27 cellular contexts compared by ENCODE assay signal in genomic region chr1:10906866-10907519, GRCh38.
DNase-seq lines count a peak whose midpoint lies in the region; ATAC-seq, FAIRE-seq and TF ChIP-seq lines count a peak whose summit lies in the region.
"Had no signal": no experiment of that assay in that cellular context is flagged by ENCODE, and none has a peak within 500 bp of the region (broad histone marks: within the 10 kb centered on the region; RNA-seq: fewer than 3 reads in every experiment).

No MANE protein-coding gene starts in this region.

- peaks cover 4% of the 10 kb centered on the region for H3K27me3 Mint-ChIP-seq in activated naive CD8-positive, alpha-beta T cell treated with anti-CD3 and anti-CD28 coated beads, Interleukin-2, amount 10 ng/mL, durations not matched to agents 7 days and 5 days
- H3K27me3 Mint-ChIP-seq in activated naive CD8-positive, alpha-beta T cell treated with anti-CD3 and anti-CD28 coated beads for 36 hours, result no peaks in the 10 kb centered on the region
- peaks cover 15% of the 10 kb centered on the region for H3K27me3 Mint-ChIP-seq in neural progenitor cell (ENCODE audit: insufficient read depth, low read depth)

- no peak for TF ChIP-seq POLR2A in H1 (IDR thresholded peaks at IDR 0.05; ENCODE audit: control extremely low read depth in 1 of 2, low read depth in 2 of 2, low read length in 2 of 2)

- H2BK12ac ChIP-seq in H1 (ENCODE audit: low read depth, low read length), result peak overlapping the region; percentile 77; the same call in 1 of the 2 replicates

- H2AK5ac ChIP-seq in H1 (ENCODE audit: low read depth, low read length), result peak overlapping the region; percentile 69; the same call in 1 of the 2 replicates

- no peak overlapping the region for H2AFZ ChIP-seq in H1 (ENCODE audit: low read length)
- no peak overlapping the region for H2AFZ ChIP-seq in neural progenitor cell (replicated peaks)
- H2AFZ ChIP-seq: GM23248 had no signal

- DNase-seq in activated naive CD8-positive, alpha-beta T cell treated with anti-CD3 and anti-CD28 coated beads, Interleukin-2, amount 10 ng/mL, durations not matched to agents 7 days and 5 days, result no peak
- DNase-seq in activated naive CD8-positive, alpha-beta T cell treated with anti-CD3 and anti-CD28 coated beads for 36 hours, result no peak
- DNase-seq in HTR-8/SVneo (ENCODE audit: insufficient read length, low spot score), result no peak
- no peak for DNase-seq in H1 (ENCODE audit: low read depth in 1 of 2, low spot score in 2 of 2)
- no peak for DNase-seq in neural progenitor cell (ENCODE audit: low spot score)
- no peak for DNase-seq in NCI-H128 (lab: John Stamatoyannopoulos, UW; ENCODE audit: unreplicated experiment)
- DNase-seq in NCI-H2081 treated with DMSO at 0.1 percent for 48 hours (lab: John Stamatoyannopoulos, UW), result no peak
- DNase-seq: activated CD4-positive, alpha-beta T cell treated with anti-CD3 and anti-CD28 coated beads for 4 hours; brain microvascular endothelial cell; GF-D8; GM23248; KBM-7; kidney glomerular epithelial cell; mesendoderm; MV-4-11; NCI-H2029; NCI-H526; psoas muscle; RPMI8226; stimulated activated CD4-positive, alpha-beta T cell treated with anti-CD3 and anti-CD28 coated beads, Interleukin-2, amount 100 ng/mL, for 48 hours; stimulated activated naive CD8-positive, alpha-beta T cell treated with anti-CD3 and anti-CD28 coated beads, Interleukin-15, Interleukin-2, amounts not matched to agents 100 U/mL and 50 U/mL, for 24 hours; SW 1271; thyroid gland had no signal

- FAIRE-seq in HTR-8/SVneo (lab: Jason Lieb, UNC), result peak; percentile 9
- FAIRE-seq in H1 (lab: Jason Lieb, UNC), result no peak

- H3K36me3 Mint-ChIP-seq in activated naive CD8-positive, alpha-beta T cell treated with anti-CD3 and anti-CD28 coated beads, Interleukin-2, amount 10 ng/mL, durations not matched to agents 7 days and 5 days, result no peaks in the 10 kb centered on the region
- no peaks in the 10 kb centered on the region for H3K36me3 Mint-ChIP-seq in activated naive CD8-positive, alpha-beta T cell treated with anti-CD3 and anti-CD28 coated beads for 36 hours
- no peaks in the 10 kb centered on the region for H3K36me3 Mint-ChIP-seq in neural progenitor cell

- H3K9me3 Mint-ChIP-seq in activated naive CD8-positive, alpha-beta T cell treated with anti-CD3 and anti-CD28 coated beads, Interleukin-2, amount 10 ng/mL, durations not matched to agents 7 days and 5 days, result no peaks in the 10 kb centered on the region
- no peaks in the 10 kb centered on the region for H3K9me3 Mint-ChIP-seq in activated naive CD8-positive, alpha-beta T cell treated with anti-CD3 and anti-CD28 coated beads for 36 hours
- H3K9me3 Mint-ChIP-seq in neural progenitor cell, result no peaks in the 10 kb centered on the region
- H3K9me3 Mint-ChIP-seq: nephron had no signal

- H2BK120ac ChIP-seq in H1 (replicated peaks; ENCODE audit: low read depth, low read length), result no peak overlapping the region

- H3K79me2 ChIP-seq in H1 (ENCODE audit: control insufficient read depth in 1 of 2, insufficient read depth in 2 of 2, low read length in 2 of 2) (no peaks in the 10 kb centered on the region), neural progenitor cell (ENCODE audit: low read depth) (no peaks in the 10 kb centered on the region)

- H4K20me1 ChIP-seq in H1 (replicated peaks in 1 of 2; ENCODE audit: control insufficient read depth in 1 of 2, insufficient read depth in 2 of 2, low read length in 2 of 2) (no peaks in the 10 kb centered on the region), neural progenitor cell (ENCODE audit: low read depth) (no peaks in the 10 kb centered on the region)

- CTCF ChIA-PET in H1 (lab: Charles Lee; ENCODE audit: partially characterized antibody), result interaction anchor here (0.6 to 1.2 kb wide), 7 partner anchors 18 to 419 kb away, joined by 3 read pairs; no protein-coding TSS in a partner anchor

- 85% methylated on average over 14 of the region's 14 CpGs; no CpG with 5 or more reads in 1 of the 2 experiments for WGBS in H1 (ENCODE audit: extremely low coverage in 1 of 2, insufficient coverage in 1 of 2, insufficient read length in 1 of 2, insufficient replicate concordance in 2 of 2, low coverage in 1 of 2, low lambda C conversion rate in 2 of 2, missing lambda C conversion rate in 1 of 2), 2 experiments

- H3K4ac ChIP-seq in H1 (replicated peaks; ENCODE audit: insufficient read length, low read depth, low read length), result peak overlapping the region; percentile 19

- TF ChIP-seq EP300 in H1 (IDR thresholded peaks at IDR 0.05; ENCODE audit: borderline replicate concordance in 1 of 2, low read depth in 2 of 2, low read length in 2 of 2), result no peak

- peak overlapping the region; percentile 82; the same call in 1 of the 2 replicates for H2BK5ac ChIP-seq in H1 (ENCODE audit: low read depth, low read length)

- no peak overlapping the region for H3K23ac ChIP-seq in H1 (ENCODE audit: insufficient read length)

- H2BK20ac ChIP-seq in H1 (ENCODE audit: low read length), result peak overlapping the region; percentile 95

- no peak overlapping the region for H3K18ac ChIP-seq in H1 (ENCODE audit: extremely low read depth, low read length)

- no peak overlapping the region for H3K56ac ChIP-seq in H1 (replicated peaks; ENCODE audit: insufficient read length, low read depth, low read length)

- no peak for TF ChIP-seq RAD21 in H1 (IDR thresholded peaks at IDR 0.05 in 1 of 2, conservative IDR thresholded peaks at IDR 0.05 in 1 of 2; ENCODE audit: low read depth in 2 of 2, low read length in 2 of 2)

- H4K5ac ChIP-seq in H1 (ENCODE audit: insufficient read length, low read depth, low read length), result no peak overlapping the region

- H2BK15ac ChIP-seq in H1 (ENCODE audit: low read length), result peak overlapping the region; percentile 88; the same call in 1 of the 2 replicates

- H3K27me3 ChIP-seq in H1 (replicated peaks in 1 of 4; ENCODE audit: control insufficient read depth in 3 of 4, extremely low read depth in 1 of 4, insufficient read depth in 3 of 4, low read length in 3 of 4), result no peaks in the 10 kb centered on the region
- H3K27me3 ChIP-seq in neural progenitor cell, result no peaks in the 10 kb centered on the region
- H3K27me3 ChIP-seq: thyroid gland had no signal

- H3K4me3 Mint-ChIP-seq in activated naive CD8-positive, alpha-beta T cell treated with anti-CD3 and anti-CD28 coated beads, Interleukin-2, amount 10 ng/mL, durations not matched to agents 7 days and 5 days, result no peak overlapping the region
- no peak overlapping the region for H3K4me3 Mint-ChIP-seq in activated naive CD8-positive, alpha-beta T cell treated with anti-CD3 and anti-CD28 coated beads for 36 hours
- peak overlapping the region; percentile 17 for H3K4me3 Mint-ChIP-seq in neural progenitor cell
- H3K4me3 Mint-ChIP-seq: nephron had no signal

- no peak overlapping the region for H3K14ac ChIP-seq in H1 (ENCODE audit: insufficient read length)

- H4K8ac ChIP-seq in H1 (ENCODE audit: extremely low read depth, insufficient read depth, low read length), result peak overlapping the region; percentile 28; the same call in 1 of the 2 replicates

- H3K4me1 ChIP-seq in H1 (replicated peaks in 1 of 4; ENCODE audit: control insufficient read depth in 3 of 4, insufficient read depth in 4 of 4, low read length in 3 of 4) (peaks cover 0 to 20% (median 14%) of the 10 kb centered on the region in 4 experiments; a peak in 6 of 7 replicates), neural progenitor cell (peaks cover 30% of the 10 kb centered on the region)
- H3K4me1 ChIP-seq: psoas muscle, thyroid gland had no signal

- peaks cover 4% of the 10 kb centered on the region; the same call in 1 of the 2 replicates for H3K79me1 ChIP-seq in H1 (ENCODE audit: low read depth, low read length)

- no peaks in the 10 kb centered on the region for H3K23me2 ChIP-seq in H1 (ENCODE audit: low read depth, low read length)

- H3K4me2 ChIP-seq in H1 (ENCODE audit: insufficient read depth in 1 of 2, low read depth in 2 of 2, low read length in 2 of 2) (no peak overlapping the region), neural progenitor cell (no peak overlapping the region)

- POLR2A ChIA-PET in activated naive CD8-positive, alpha-beta T cell treated with anti-CD3 and anti-CD28 coated beads, Interleukin-2, amount 10 ng/mL, durations not matched to agents 7 days and 5 days (lab: Charles Lee), result no interaction called here
- POLR2A ChIA-PET in H1 (lab: Charles Lee; ENCODE audit: partially characterized antibody), result interaction anchor here (0.9 kb wide), 2 partner anchors 17 to 255 kb away, joined by 3 read pairs; no protein-coding TSS in a partner anchor

- H3K27ac ChIP-seq in H1 (ENCODE audit: low read depth, low read length) (no peak overlapping the region), neural progenitor cell (no peak overlapping the region)
- H3K27ac ChIP-seq: BLaER1, brain microvascular endothelial cell, GM23248, psoas muscle, thyroid gland had no signal

- H3K9me3 ChIP-seq in H1 (ENCODE audit: insufficient read depth in 2 of 2, low read depth in 1 of 2, low read length in 1 of 2), result no peaks in the 10 kb centered on the region
- H3K9me3 ChIP-seq in neural progenitor cell (ENCODE audit: low read depth), result no peaks in the 10 kb centered on the region
- H3K9me3 ChIP-seq: BLaER1, psoas muscle, thyroid gland had no signal

- ATAC-seq in activated naive CD8-positive, alpha-beta T cell treated with anti-CD3 and anti-CD28 coated beads, Interleukin-2, amount 10 ng/mL, durations not matched to agents 7 days and 5 days (ENCODE audit: low read depth), result no peak
- ATAC-seq in HG03045 (IDR thresholded peaks at IDR 0.05; ENCODE audit: unreplicated experiment), result no peak
- ATAC-seq: psoas muscle; stimulated activated naive CD8-positive, alpha-beta T cell treated with anti-CD3 and anti-CD28 coated beads, Interleukin-15, Interleukin-2, amounts not matched to agents 100 U/mL and 50 U/mL, for 24 hours had no signal

- peak overlapping the region; percentile 22 for H4K91ac ChIP-seq in H1 (replicated peaks; ENCODE audit: insufficient read length, low read length)

- no peaks in the 10 kb centered on the region for H3K36me3 ChIP-seq in H1 (ENCODE audit: control insufficient read depth in 2 of 4, insufficient read depth in 4 of 4, low read length in 3 of 4)
- H3K36me3 ChIP-seq in neural progenitor cell, result no peaks in the 10 kb centered on the region
- H3K36me3 ChIP-seq: BLaER1, brain microvascular endothelial cell, thyroid gland had no signal

- H3K4me3 ChIP-seq in H1 (ENCODE audit: extremely low read depth in 1 of 4, insufficient read depth in 2 of 4, low read depth in 3 of 4, low read length in 4 of 4) (no peak overlapping the region), neural progenitor cell (no peak overlapping the region)
- H3K4me3 ChIP-seq: BLaER1, GM23248, psoas muscle, skin epidermis, thyroid gland had no signal

- peak overlapping the region; percentile 4 for H3K27ac Mint-ChIP-seq in activated naive CD8-positive, alpha-beta T cell treated with anti-CD3 and anti-CD28 coated beads, Interleukin-2, amount 10 ng/mL, durations not matched to agents 7 days and 5 days
- H3K27ac Mint-ChIP-seq in activated naive CD8-positive, alpha-beta T cell treated with anti-CD3 and anti-CD28 coated beads for 36 hours, result no peak overlapping the region
- peak overlapping the region; percentile 4 for H3K27ac Mint-ChIP-seq in neural progenitor cell
- H3K27ac Mint-ChIP-seq: nephron had no signal

- H3F3A ChIP-seq in neural progenitor cell (ENCODE audit: low read depth), result peaks cover 32% of the 10 kb centered on the region

- TF ChIP-seq CTCF in H1 (IDR thresholded peaks at IDR 0.05; ENCODE audit: control extremely low read depth in 1 of 3, insufficient read depth in 1 of 3, low read depth in 1 of 3, low read length in 3 of 3), result no peak
- no peak for TF ChIP-seq CTCF in neural progenitor cell (IDR thresholded peaks at IDR 0.05)

- H3K9ac ChIP-seq in H1 (replicated peaks in 1 of 4; ENCODE audit: extremely low read depth in 1 of 4, low read depth in 3 of 4, low read length in 3 of 4) (peak overlapping the region in 1 of 4 experiments; percentile 11; a peak in 1 of 7 replicates), neural progenitor cell (no peak overlapping the region)
- H3K9ac ChIP-seq: BLaER1, GM23248 had no signal

- H3K4me1 Mint-ChIP-seq in activated naive CD8-positive, alpha-beta T cell treated with anti-CD3 and anti-CD28 coated beads, Interleukin-2, amount 10 ng/mL, durations not matched to agents 7 days and 5 days, result peaks cover 18% of the 10 kb centered on the region
- peaks cover 29% of the 10 kb centered on the region for H3K4me1 Mint-ChIP-seq in activated naive CD8-positive, alpha-beta T cell treated with anti-CD3 and anti-CD28 coated beads for 36 hours
- H3K4me1 Mint-ChIP-seq in neural progenitor cell, result peaks cover 57% of the 10 kb centered on the region
